In genomic region chr2:109332880-109333279, GRCh38 we compare ENCODE assay signal across 16 cellular contexts.
A peak's percentile ranks its signal among the peaks of the same experiment; 100 is the strongest.
DNase-seq lines count a peak whose midpoint lies in the region; ATAC-seq, FAIRE-seq and TF ChIP-seq lines count a peak whose summit lies in the region.
"Had no signal": no experiment of that assay in that cellular context is flagged by ENCODE, and none has a peak within 500 bp of the region (broad histone marks: within the 10 kb centered on the region; RNA-seq: fewer than 3 reads in every experiment).

No MANE protein-coding gene starts in this region.

- in situ Hi-C loops in mammary epithelial cell (cut with MboI; ENCODE audit: low sequenced_read_pairs in 2 of 2): no loop called here

- CTCF ChIA-PET in mammary epithelial cell (lab: Charles Lee; ENCODE audit: low non-redundant PET): no interaction called here

- no peak overlapping the region for H3K4me3 ChIP-seq in mammary epithelial cell (replicated peaks in 1 of 3; ENCODE audit: insufficient read depth in 1 of 3, low read depth in 2 of 3, low read length in 3 of 3)
- H3K4me3 ChIP-seq: pancreas had no signal

- H3K4me2 ChIP-seq in mammary epithelial cell (ENCODE audit: insufficient read depth, low read depth, low read length): peak overlapping the region; percentile 47

- no peaks in the 10 kb centered on the region for H3K36me3 Mint-ChIP-seq in T-helper 2 cell treated with Interferon-gamma antibody and Interleukin-4, amounts not matched to agents 5 μg/mL and 100 μg/mL, for 36 hours (ENCODE audit: low read depth)
- H3K36me3 Mint-ChIP-seq in nephron (ENCODE audit: low read depth): no peaks in the 10 kb centered on the region
- no peaks in the 10 kb centered on the region for H3K36me3 Mint-ChIP-seq in effector memory CD8-positive, alpha-beta T cell (ENCODE audit: insufficient read depth)

- ATAC-seq in HG03469 (IDR thresholded peaks at IDR 0.05; ENCODE audit: unreplicated experiment): no peak
- no peak for ATAC-seq in effector memory CD8-positive, alpha-beta T cell (replicated peaks)

- no peak overlapping the region for H3K27ac Mint-ChIP-seq in T-helper 2 cell treated with Interferon-gamma antibody and Interleukin-4, amounts not matched to agents 5 μg/mL and 100 μg/mL, for 36 hours
- peak overlapping the region in 2 of 3 experiments; percentile 43 to 83 for H3K27ac Mint-ChIP-seq in nephron
- no peak overlapping the region for H3K27ac Mint-ChIP-seq in effector memory CD8-positive, alpha-beta T cell
- H3K27ac Mint-ChIP-seq: activated CD8-positive, alpha-beta T cell treated with anti-CD3 and anti-CD28 coated beads for 36 hours had no signal

- no peak for FAIRE-seq in urothelium cell line (lab: Jason Lieb, UNC)
- FAIRE-seq: kidney, pancreas had no signal

- intact Hi-C loops in mammary epithelial cell (cut with micrococcal nuclease): no loop called here

- H3K36me3 ChIP-seq in KOPT-K1 (ENCODE audit: insufficient read depth, low read length): no peaks in the 10 kb centered on the region
- no peaks in the 10 kb centered on the region for H3K36me3 ChIP-seq in mammary epithelial cell (ENCODE audit: insufficient read depth, low read length)
- H3K36me3 ChIP-seq: pancreas had no signal

- H3K9me3 ChIP-seq in KOPT-K1 (ENCODE audit: insufficient read depth, low read length, poor library complexity, severe bottlenecking) (no peaks in the 10 kb centered on the region), mammary epithelial cell (replicated peaks; ENCODE audit: insufficient read depth, low read length) (no peaks in the 10 kb centered on the region)
- H3K9me3 ChIP-seq: pancreas had no signal

- no peak for TF ChIP-seq CTCF in mammary epithelial cell (conservative IDR thresholded peaks at IDR 0.05 in 1 of 2, IDR thresholded peaks at IDR 0.05 in 1 of 2; ENCODE audit: extremely low read depth in 1 of 2, insufficient read depth in 1 of 2, low read depth in 1 of 2, low read length in 2 of 2)
- no peak for TF ChIP-seq CTCF in nephron (IDR thresholded peaks at IDR 0.05; ENCODE audit: unreplicated experiment in 3 of 3)

- H3K27me3 ChIP-seq in mammary epithelial cell (ENCODE audit: insufficient read depth, low read length): no peaks in the 10 kb centered on the region
- H3K27me3 ChIP-seq: pancreas had no signal

- BruUV-seq in mammary epithelial cell (replicated peaks; lab: Mats Ljungman, UMichigan): no TSS peak

- peaks cover 47% of the 10 kb centered on the region for H3K27me3 Mint-ChIP-seq in T-helper 2 cell treated with Interferon-gamma antibody and Interleukin-4, amounts not matched to agents 5 μg/mL and 100 μg/mL, for 36 hours (ENCODE audit: low read depth)
- peaks cover 15% of the 10 kb centered on the region for H3K27me3 Mint-ChIP-seq in nephron (ENCODE audit: low read depth)
- peaks cover 27 to 34% of the 10 kb centered on the region in 2 donors for H3K27me3 Mint-ChIP-seq in effector memory CD8-positive, alpha-beta T cell
- H3K27me3 Mint-ChIP-seq: activated CD8-positive, alpha-beta T cell treated with anti-CD3 and anti-CD28 coated beads for 36 hours; CD4-positive, alpha-beta T cell had no signal

- peaks cover 31% of the 10 kb centered on the region for H3K4me1 Mint-ChIP-seq in T-helper 2 cell treated with Interferon-gamma antibody and Interleukin-4, amounts not matched to agents 5 μg/mL and 100 μg/mL, for 36 hours (ENCODE audit: low read depth)
- H3K4me1 Mint-ChIP-seq in nephron: peaks cover 71% of the 10 kb centered on the region
- peaks cover 13 to 26% of the 10 kb centered on the region in 2 donors for H3K4me1 Mint-ChIP-seq in effector memory CD8-positive, alpha-beta T cell (ENCODE audit: low read depth in 2 of 2)

- peak overlapping the region; percentile 70 for H3K27ac ChIP-seq in KOPT-K1 (ENCODE audit: low read depth, low read length, poor library complexity, severe bottlenecking)
- H3K27ac ChIP-seq in mammary epithelial cell (ENCODE audit: insufficient read depth, low read depth, low read length): no peak overlapping the region
- H3K27ac ChIP-seq: pancreas had no signal

- no peak for DNase-seq in T-helper 2 cell treated with Interferon-gamma antibody and Interleukin-4, amounts not matched to agents 5 μg/mL and 100 μg/mL, for 36 hours (ENCODE audit: low spot score)
- DNase-seq in T-helper 2 cell (no peak), mammary epithelial cell (no peak), urothelium cell line (ENCODE audit: low spot score) (no peak)
- DNase-seq in effector memory CD8-positive, alpha-beta T cell: no peak
- DNase-seq: CD4-positive, alpha-beta T cell; DMS79; NCI-H2107 had no signal

- H4K20me1 ChIP-seq in mammary epithelial cell (ENCODE audit: insufficient read depth, low read length): no peaks in the 10 kb centered on the region

- WGBS in mammary epithelial cell (ENCODE audit: low coverage, missing lambda C conversion rate): 68% methylated on average over 5 of the region's 9 CpGs

- no peaks in the 10 kb centered on the region for H3K79me2 ChIP-seq in mammary epithelial cell (ENCODE audit: insufficient read depth, low read length)

- dilution Hi-C loops in mammary epithelial cell (cut with HindIII; ENCODE audit: low sequenced_read_pairs): no loop called here

- H2AFZ ChIP-seq in mammary epithelial cell (ENCODE audit: low read depth, low read length): peak overlapping the region; percentile 96

- H3K9ac ChIP-seq in mammary epithelial cell (ENCODE audit: insufficient read depth, low read length): no peak overlapping the region

- H3K4me1 ChIP-seq in mammary epithelial cell (ENCODE audit: insufficient read depth, low read length): peaks cover 32% of the 10 kb centered on the region
- H3K4me1 ChIP-seq: pancreas had no signal

- peak overlapping the region; percentile 77 for H3K4me3 Mint-ChIP-seq in T-helper 2 cell treated with Interferon-gamma antibody and Interleukin-4, amounts not matched to agents 5 μg/mL and 100 μg/mL, for 36 hours
- H3K4me3 Mint-ChIP-seq in nephron: no peak overlapping the region
- H3K4me3 Mint-ChIP-seq in effector memory CD8-positive, alpha-beta T cell: no peak overlapping the region

- no peaks in the 10 kb centered on the region for H3K9me3 Mint-ChIP-seq in T-helper 2 cell treated with Interferon-gamma antibody and Interleukin-4, amounts not matched to agents 5 μg/mL and 100 μg/mL, for 36 hours
- H3K9me3 Mint-ChIP-seq in nephron: peaks cover 7% of the 10 kb centered on the region
- H3K9me3 Mint-ChIP-seq in effector memory CD8-positive, alpha-beta T cell: no peaks in the 10 kb centered on the region
- H3K9me3 Mint-ChIP-seq: activated CD8-positive, alpha-beta T cell treated with anti-CD3 and anti-CD28 coated beads for 36 hours; activated T-helper 1 cell treated with anti-CD3 and anti-CD28 coated beads, Interleukin-12 subunit alpha, Interleukin-12 subunit beta, Interleukin-2, Interleukin-4 antibody, amounts not matched to agents 30 ng/mL and 10 ng/mL and 1 ng/mL, durations not matched to agents 14 hours and 24 hours and 36 hours; CD4-positive, alpha-beta T cell; dendritic cell treated with granulocyte-macrophage colony-stimulating factor and Interleukin-4, amounts not matched to agents 40 ng/mL and 50 ng/mL, for 4 days had no signal

Comparison
In these comparisons a context has a peak if more than half of its experiments do, and no peak if none do; other contexts are left out.
1. H3K27ac Mint-ChIP-seq: peak in nephron (2 of 3); none in T-helper 2 cell treated with Interferon-gamma antibody and Interleukin-4, amounts not matched to agents 5 μg/mL and 100 μg/mL, for 36 hours (single experiment) and effector memory CD8-positive, alpha-beta T cell (0 of 2).